8 cellular contexts compared by ENCODE assay signal in genomic region chr3:129183569-129184395, GRCh38. TPM values are rescaled to one million over a fixed set of nuclear protein-coding genes. Genes with fewer than 3 reads are reported as not detected.
DNase-seq lines count a peak whose midpoint lies in the region; TF ChIP-seq lines count a peak whose summit lies in the region.

CNBP (minus strand) TSS chr3:129183896; CDS start chr3:129171757, 12,139 bp downstream.

- H4K91ac ChIP-seq in neuronal stem cell (ENCODE audit: low read depth, low read length, poor library complexity), result peak within 1 kb of the TSS; percentile 79

- in situ Hi-C loops in SK-MEL-5 (cut with HindIII; ENCODE audit: low pct_unique_long_range_greater_than_20kb, low sequenced_read_pairs), result no loop called here

- H2AFZ ChIP-seq in neuronal stem cell (ENCODE audit: low read length), result peak within 1 kb of the TSS; percentile 97

- no CpG with 5 or more reads among the region's 83 CpGs for WGBS in neuronal stem cell (ENCODE audit: extremely low coverage in 2 of 2, insufficient read length in 2 of 2, insufficient replicate concordance in 1 of 2), 2 donors

- H3K79me1 ChIP-seq in neuronal stem cell (ENCODE audit: low read depth, low read length), result peaks cover 7% of the 10 kb centered on the region

- peak within 1 kb of the TSS; percentile 100 for H3K23ac ChIP-seq in neuronal stem cell (ENCODE audit: low read depth, low read length, poor library complexity)

- H2BK12ac ChIP-seq in neuronal stem cell (ENCODE audit: low read length), result no peak within 1 kb of the TSS

- H3K4me2 ChIP-seq in neuronal stem cell (ENCODE audit: insufficient read depth, low read length, poor library complexity, severe bottlenecking), result peak within 1 kb of the TSS; percentile 80

- peak within 1 kb of the TSS; percentile 100 for H3K18ac ChIP-seq in neuronal stem cell (ENCODE audit: low read length)

- H3K27ac ChIP-seq in neuronal stem cell (replicated peaks; ENCODE audit: low read length), result peak within 1 kb of the TSS; percentile 92
- H3K27ac ChIP-seq in subcutaneous abdominal adipose tissue (ENCODE audit: low read depth, low read length), result peak within 1 kb of the TSS; percentile 100

- peak within 1 kb of the TSS; percentile 96 for H2BK5ac ChIP-seq in neuronal stem cell (ENCODE audit: low read length)

- peaks cover 5 to 36% of the 10 kb centered on the region in 2 donors for H3K36me3 ChIP-seq in neuronal stem cell (replicated peaks in 1 of 2; ENCODE audit: control insufficient read depth in 2 of 2, insufficient read depth in 2 of 2, low read length in 2 of 2)
- peaks cover 0 to 4% (median 0%) of the 10 kb centered on the region in 5 donors for H3K36me3 ChIP-seq in subcutaneous abdominal adipose tissue (ENCODE audit: control insufficient read depth in 5 of 5, insufficient read depth in 5 of 5, low read length in 5 of 5)

- H3K9ac ChIP-seq in neuronal stem cell (ENCODE audit: low read depth, low read length, poor library complexity) (peak within 1 kb of the TSS; percentile 99), subcutaneous abdominal adipose tissue (ENCODE audit: low read length in 5 of 5) (peak within 1 kb of the TSS; percentile 95 to 100 (median 100))

- TF ChIP-seq CTCF in HFF-Myc (IDR thresholded peaks at IDR 0.05; ENCODE audit: low read depth, low read length, missing control alignments), result no peak

- H3K4me1 ChIP-seq in neuronal stem cell (ENCODE audit: control insufficient read depth in 2 of 2, insufficient read depth in 1 of 2, low read depth in 1 of 2, low read length in 2 of 2) (peaks cover 1 to 10% of the 10 kb centered on the region in 2 donors), subcutaneous abdominal adipose tissue (ENCODE audit: control insufficient read depth in 5 of 5, insufficient read depth in 5 of 5, low read length in 5 of 5) (peaks cover 6 to 61% (median 58%) of the 10 kb centered on the region in 5 donors)

- H2BK120ac ChIP-seq in neuronal stem cell (ENCODE audit: low read depth, low read length), result peak within 1 kb of the TSS; percentile 56

- H4K8ac ChIP-seq in neuronal stem cell (ENCODE audit: low read depth, low read length), result peak within 1 kb of the TSS; percentile 52

- DNase-seq in GM04503 (ENCODE audit: low read depth), result peak; percentile 59
- DNase-seq in HFF-Myc (ENCODE audit: extremely low read depth, low read depth), result peak; percentile 76
- DNase-seq in NAMALWA (ENCODE audit: low spot score), result peak; percentile 95
- DNase-seq in SK-MEL-5 (ENCODE audit: low read depth, low spot score), result peak; percentile 91
- DNase-seq in activated naive CD4-positive, alpha-beta T cell treated with Interleukin-2 at 50 U/mL for 16 hours, result peak; percentile 93
- DNase-seq in foreskin melanocyte, result peak; percentile 92
- DNase-seq in neuronal stem cell (ENCODE audit: low spot score), result peak; percentile 91

- peak within 1 kb of the TSS; percentile 64 for H2BK15ac ChIP-seq in neuronal stem cell (ENCODE audit: low read length)

- H3K4me3 ChIP-seq in HFF-Myc (replicated peaks; ENCODE audit: low read depth, low read length) (peak within 1 kb of the TSS; percentile 97), neuronal stem cell (ENCODE audit: low read length in 2 of 2) (peak within 1 kb of the TSS; percentile 95 to 98), subcutaneous abdominal adipose tissue (ENCODE audit: low read depth in 1 of 5, low read length in 5 of 5) (peak within 1 kb of the TSS; percentile 83 to 99 (median 91))

- H2AK5ac ChIP-seq in neuronal stem cell (ENCODE audit: low read depth, low read length), result peak within 1 kb of the TSS; percentile 100

- H3K9me3 ChIP-seq in neuronal stem cell (replicated peaks in 1 of 2; ENCODE audit: control insufficient read depth in 2 of 2, insufficient read depth in 1 of 2, low read depth in 1 of 2, low read length in 2 of 2) (no peaks in the 10 kb centered on the region), subcutaneous abdominal adipose tissue (ENCODE audit: control insufficient read depth in 5 of 5, low read length in 5 of 5) (no peaks in the 10 kb centered on the region)

- H3K27me3 ChIP-seq in neuronal stem cell (ENCODE audit: control insufficient read depth in 3 of 3, insufficient read depth in 3 of 3, low read depth in 1 of 3, low read length in 3 of 3) (no peaks in the 10 kb centered on the region), subcutaneous abdominal adipose tissue (ENCODE audit: control insufficient read depth in 5 of 5, insufficient read depth in 4 of 5, low read length in 5 of 5) (no peaks in the 10 kb centered on the region)

- peak within 1 kb of the TSS; percentile 72 for H3K14ac ChIP-seq in neuronal stem cell (ENCODE audit: low read length)

- H3K4ac ChIP-seq in neuronal stem cell (ENCODE audit: low read length), result peak within 1 kb of the TSS; percentile 100

RNA-seq across cellular contexts. Expression of gene CNBP, which starts in this region (rescaled TPM):
- 396 and 418 TPM in 2 replicates for total RNA-seq in SK-MEL-5 (2014; rRNA removed; shearing (Covaris generic))
- polyA plus RNA-seq in SK-MEL-5 (2015; cell fraction: cytosol; rRNA removed), result 343 and 344 TPM in 2 replicates
- polyA plus RNA-seq in SK-MEL-5 (2015; cell fraction: nucleus; rRNA removed), result 182 and 199 TPM in 2 replicates
- 379 TPM for polyA plus RNA-seq in neuronal stem cell (2013, experiment 1 of 2)
- polyA plus RNA-seq in neuronal stem cell (2013, experiment 2 of 2), result 385 TPM

Comparison
In these comparisons a context has a peak if more than half of its experiments do, and no peak if none do; other contexts are left out.
1. Peak in every context shown above with its lines: DNase-seq, H3K4me3 ChIP-seq and H3K27ac ChIP-seq.